Comparison of ENCODE assay signal across 16 cellular contexts in genomic region chr15:96064351-96064756, GRCh38.
A peak's percentile ranks its signal among the peaks of the same experiment; 100 is the strongest.
DNase-seq lines count a peak whose midpoint lies in the region; ATAC-seq and TF ChIP-seq lines count a peak whose summit lies in the region.
"Had no signal": no experiment of that assay in that cellular context is flagged by ENCODE, and none has a peak within 500 bp of the region (broad histone marks: within the 10 kb centered on the region; RNA-seq: fewer than 3 reads in every experiment).

No MANE protein-coding gene starts in this region.

- TF ChIP-seq CTCF in A673 (conservative IDR thresholded peaks at IDR 0.05; ENCODE audit: low read depth, low read length) (no peak), choroid plexus epithelial cell (conservative IDR thresholded peaks at IDR 0.05; ENCODE audit: low read depth, low read length) (no peak)

- no peaks in the 10 kb centered on the region for H3K4me1 ChIP-seq in A673 (ENCODE audit: insufficient read depth, low read length, poor library complexity, severe bottlenecking)
- H3K4me1 ChIP-seq: Peyer's patch had no signal

- CTCF ChIA-PET in A673 (lab: Charles Lee): no interaction called here

- BruUV-seq in A673 (replicated peaks; lab: Mats Ljungman, UMichigan): no TSS peak

- H3K27me3 ChIP-seq in A673 (replicated peaks; ENCODE audit: insufficient read depth, low read depth, low read length, poor library complexity): no peaks in the 10 kb centered on the region
- H3K27me3 ChIP-seq: Peyer's patch had no signal

- POLR2A ChIA-PET in A673 (lab: Charles Lee; ENCODE audit: low non-redundant PET): no interaction called here

- no peaks in the 10 kb centered on the region for H3K36me3 ChIP-seq in A673 (ENCODE audit: insufficient read depth, low read length, poor library complexity, severe bottlenecking)
- H3K36me3 ChIP-seq: Peyer's patch had no signal

- ATAC-seq in left lobe of liver (peak; percentile 17), HG03139 (IDR thresholded peaks at IDR 0.05; ENCODE audit: unreplicated experiment) (no peak), HG02840 (IDR thresholded peaks at IDR 0.05; ENCODE audit: low FRiP score, unreplicated experiment) (no peak)
- ATAC-seq: activated naive CD8-positive, alpha-beta T cell treated with anti-CD3 and anti-CD28 coated beads, Interleukin-2, amount 50 U/mL, for 24 hours; K562 had no signal

- intact Hi-C loops in A673 (cut with micrococcal nuclease; ENCODE audit: unreplicated experiment): no loop called here

- H3K27ac ChIP-seq in A673 (ENCODE audit: low read depth, low read length, poor library complexity, severe bottlenecking): no peak overlapping the region
- H3K27ac ChIP-seq: Peyer's patch had no signal

- peak; percentile 13 for DNase-seq in A673 (ENCODE audit: low spot score)
- peak; percentile 18 for DNase-seq in HK-2 (ENCODE audit: unreplicated experiment)
- peak; percentile 76 for DNase-seq in choroid plexus epithelial cell (ENCODE audit: low read depth)
- DNase-seq in left lobe of liver (ENCODE audit: low spot score): no peak
- no peak for DNase-seq in SW480 (ENCODE audit: low spot score)
- DNase-seq in stimulated activated naive CD4-positive, alpha-beta T cell (lab: John Stamatoyannopoulos, UW): no peak
- DNase-seq: activated CD4-positive, alpha-beta T cell treated with anti-CD3 and anti-CD28 coated beads for 4 hours; activated naive CD8-positive, alpha-beta T cell treated with anti-CD3 and anti-CD28 coated beads, Interleukin-2, amount 50 U/mL, for 24 hours; activated T-cell treated with anti-CD3 and anti-CD28 coated beads for 4 hours; NCI-H524 treated with DMSO at 0.1 percent for 48 hours; Peyer's patch; substantia nigra; T-helper 2 cell had no signal

- no peaks in the 10 kb centered on the region for H3K9me3 ChIP-seq in A673 (ENCODE audit: low read depth, low read length, poor library complexity, severe bottlenecking)
- H3K9me3 ChIP-seq: Peyer's patch had no signal

- H3K4me3 ChIP-seq in A673 (ENCODE audit: low read depth, low read length, poor library complexity, severe bottlenecking) (no peak overlapping the region), choroid plexus epithelial cell (ENCODE audit: low read depth, low read length) (no peak overlapping the region)
- H3K4me3 ChIP-seq: K562, Peyer's patch had no signal

Comparison
In these comparisons a context has a peak if more than half of its experiments do, and no peak if none do; other contexts are left out.
1. DNase-seq: peak in A673 (single experiment), HK-2 (single experiment) and choroid plexus epithelial cell (single experiment); none in left lobe of liver (single experiment), SW480 (single experiment) and stimulated activated naive CD4-positive, alpha-beta T cell (0 of 6).